In genomic region chrX:13689519-13690211, GRCh38 we compare ENCODE assay signal across 8 cellular contexts. TPM values are rescaled to one million over a fixed set of nuclear protein-coding genes. Genes with fewer than 3 reads are reported as not detected.
DNase-seq lines count a peak whose midpoint lies in the region; ATAC-seq and TF ChIP-seq lines count a peak whose summit lies in the region.

No MANE protein-coding gene starts in this region.

- no peaks in the 10 kb centered on the region for H3K36me3 ChIP-seq in cardiac muscle cell
- no peaks in the 10 kb centered on the region for H3K36me3 ChIP-seq in Peyer's patch
- no peaks in the 10 kb centered on the region for H3K36me3 ChIP-seq in endodermal cell (ENCODE audit: control insufficient read depth, insufficient read depth, low read length)

- H3K4me1 ChIP-seq in cardiac muscle cell (ENCODE audit: low read depth) (peaks cover 28% of the 10 kb centered on the region), Peyer's patch (peaks cover 0 to 24% (median 6%) of the 10 kb centered on the region in 4 donors), endodermal cell (ENCODE audit: control insufficient read depth, insufficient read depth, low read length) (no peaks in the 10 kb centered on the region)

- DNase-seq in cardiac muscle cell (ENCODE audit: low read depth in 1 of 2, low spot score in 1 of 2): peak; percentile 27 to 36
- DNase-seq in cardiac septum (ENCODE audit: low spot score): no peak
- DNase-seq in Peyer's patch: no peak
- DNase-seq in endodermal cell: no peak
- no peak for DNase-seq in natural killer cell treated with Interleukin-12 subunit alpha and Interleukin-12 subunit beta and Interleukin-15 and Interleukin-18, amount 100 ng/mL, for 72 hours (ENCODE audit: low spot score)
- DNase-seq in GM10248 (ENCODE audit: extremely low spot score): no peak

- peaks cover 19% of the 10 kb centered on the region for H3K4me1 Mint-ChIP-seq in endodermal cell
- peaks cover 43 to 57% of the 10 kb centered on the region in 2 donors for H3K4me1 Mint-ChIP-seq in natural killer cell treated with Interleukin-12 subunit alpha and Interleukin-12 subunit beta and Interleukin-15 and Interleukin-18, amount 100 ng/mL, for 72 hours (ENCODE audit: low read depth in 2 of 2)

- no peak for ATAC-seq in natural killer cell treated with Interleukin-12 subunit alpha and Interleukin-12 subunit beta and Interleukin-15 and Interleukin-18, amount 100 ng/mL, for 72 hours
- ATAC-seq in GM18511 (IDR thresholded peaks at IDR 0.05; ENCODE audit: unreplicated experiment): no peak
- no peak for ATAC-seq in GM21360 (IDR thresholded peaks at IDR 0.05; ENCODE audit: unreplicated experiment)

- H3K27ac Mint-ChIP-seq in endodermal cell: peak overlapping the region; percentile 90
- peak overlapping the region; percentile 90 to 91 for H3K27ac Mint-ChIP-seq in natural killer cell treated with Interleukin-12 subunit alpha and Interleukin-12 subunit beta and Interleukin-15 and Interleukin-18, amount 100 ng/mL, for 72 hours

- POLR2A ChIA-PET in GM10248 (lab: Yijun Ruan, JAX): interaction anchor here (0.9 kb wide), 1 partner anchor 8 kb away, joined by 3 read pairs; no protein-coding TSS in a partner anchor

- H3K9ac ChIP-seq in endodermal cell (ENCODE audit: extremely low read depth, low read length, poor library complexity, severe bottlenecking): peak overlapping the region; percentile 95

- peaks cover 52% of the 10 kb centered on the region for H3K9me3 Mint-ChIP-seq in endodermal cell
- H3K9me3 Mint-ChIP-seq in natural killer cell treated with Interleukin-12 subunit alpha and Interleukin-12 subunit beta and Interleukin-15 and Interleukin-18, amount 100 ng/mL, for 72 hours: no peaks in the 10 kb centered on the region

- CTCF ChIA-PET in GM10248 (lab: Yijun Ruan, JAX): interaction anchor here (1.1 kb wide), 1 partner anchor 743 kb away, joined by 3 read pairs; no protein-coding TSS in a partner anchor

- 0 to 1% methylated on average over 8 to 20 of the region's 26 CpGs for WGBS in endodermal cell (ENCODE audit: insufficient coverage in 1 of 2, insufficient read length in 1 of 2), 2 experiments

- intact Hi-C loops in cardiac septum (cut with DNase I): loop anchor here (5.0 kb wide), 1 partner anchor 37 kb away; the partner anchor contains the start of gene TCEANC

- H3K36me3 Mint-ChIP-seq in endodermal cell (ENCODE audit: low read depth): no peaks in the 10 kb centered on the region
- H3K36me3 Mint-ChIP-seq in natural killer cell treated with Interleukin-12 subunit alpha and Interleukin-12 subunit beta and Interleukin-15 and Interleukin-18, amount 100 ng/mL, for 72 hours: peaks cover 17% of the 10 kb centered on the region

- peaks cover 3% of the 10 kb centered on the region for H3K27me3 ChIP-seq in cardiac muscle cell
- no peaks in the 10 kb centered on the region for H3K27me3 ChIP-seq in Peyer's patch
- peaks cover 17% of the 10 kb centered on the region for H3K27me3 ChIP-seq in endodermal cell (ENCODE audit: control insufficient read depth, insufficient read depth, low read length, poor library complexity, severe bottlenecking)

- no peak for TF ChIP-seq POLR2A in Peyer's patch (IDR thresholded peaks at IDR 0.05)

- peaks cover 18% of the 10 kb centered on the region for H3K27me3 Mint-ChIP-seq in endodermal cell (ENCODE audit: insufficient read depth)
- peaks cover 0 to 12% of the 10 kb centered on the region in 2 donors for H3K27me3 Mint-ChIP-seq in natural killer cell treated with Interleukin-12 subunit alpha and Interleukin-12 subunit beta and Interleukin-15 and Interleukin-18, amount 100 ng/mL, for 72 hours

- no peaks in the 10 kb centered on the region for H3K9me3 ChIP-seq in cardiac muscle cell (ENCODE audit: low read depth)
- no peaks in the 10 kb centered on the region for H3K9me3 ChIP-seq in Peyer's patch
- no peaks in the 10 kb centered on the region for H3K9me3 ChIP-seq in endodermal cell (ENCODE audit: control insufficient read depth, low read length)

- H3K4me3 ChIP-seq in cardiac muscle cell: peak overlapping the region; percentile 64
- H3K4me3 ChIP-seq in Peyer's patch: peak overlapping the region; percentile 65 to 92 (median 79)
- H3K4me3 ChIP-seq in endodermal cell (ENCODE audit: low read length): peak overlapping the region; percentile 91

- TF ChIP-seq CTCF in cardiac muscle cell (IDR thresholded peaks at IDR 0.05; ENCODE audit: low read depth, low read length) (no peak), Peyer's patch (IDR thresholded peaks at IDR 0.05) (no peak), endodermal cell (conservative IDR thresholded peaks at IDR 0.05) (no peak), GM10248 (IDR thresholded peaks at IDR 0.05; ENCODE audit: control extremely low read depth, extremely low read depth, low read depth, missing control alignments) (no peak)

- peak overlapping the region; percentile 86 for H3K4me3 Mint-ChIP-seq in endodermal cell
- H3K4me3 Mint-ChIP-seq in natural killer cell treated with Interleukin-12 subunit alpha and Interleukin-12 subunit beta and Interleukin-15 and Interleukin-18, amount 100 ng/mL, for 72 hours: peak overlapping the region; percentile 91

- peak overlapping the region; percentile 96 for H3K27ac ChIP-seq in cardiac muscle cell
- H3K27ac ChIP-seq in Peyer's patch: peak overlapping the region; percentile 86 to 97 (median 91)
- peak overlapping the region; percentile 80 for H3K27ac ChIP-seq in endodermal cell (ENCODE audit: low read depth, low read length)

RNA-seq across cellular contexts. Expression of gene RAB9A, which starts 0.7 kb away (rescaled TPM):
- 33.7 and 34.8 TPM in 2 replicates for total RNA-seq in cardiac muscle cell
- polyA plus RNA-seq in cardiac muscle cell: 36.3 and 56.6 TPM in 2 replicates
- 28.2 TPM for total RNA-seq in cardiac septum
- 10 to 100 TPM in 3 of 4 donors, 1 to 10 TPM in 1; 8.9 to 56.9 (median 12.8) TPM for total RNA-seq in Peyer's patch
- total RNA-seq in endodermal cell: 10 to 100 TPM; 22.3 to 28.0 TPM
- 27.5 TPM for polyA plus RNA-seq in endodermal cell (2013, experiment 1 of 2)
- 24.1 TPM for polyA plus RNA-seq in endodermal cell (2013, experiment 2 of 2)
- 10 to 100 TPM; 27.7 to 73.6 TPM for total RNA-seq in natural killer cell treated with Interleukin-12 subunit alpha and Interleukin-12 subunit beta and Interleukin-15 and Interleukin-18, amount 100 ng/mL, for 72 hours

RNA-seq across cellular contexts. Expression of gene TCEANC, which starts 36.7 kb away (rescaled TPM):
- 2.9 and 6.9 TPM in 2 replicates for total RNA-seq in cardiac muscle cell
- 3.5 and 4.7 TPM in 2 replicates for polyA plus RNA-seq in cardiac muscle cell
- 6.4 TPM for total RNA-seq in cardiac septum
- total RNA-seq in Peyer's patch: 1 to 10 TPM; 2.8 to 9.1 (median 5.8) TPM
- 1 to 10 TPM; 1.8 to 3.6 TPM for total RNA-seq in endodermal cell
- 2.6 TPM for polyA plus RNA-seq in endodermal cell (2013, experiment 1 of 2)
- polyA plus RNA-seq in endodermal cell (2013, experiment 2 of 2): 4.0 TPM
- 1 to 10 TPM; 2.8 to 4.2 TPM for total RNA-seq in natural killer cell treated with Interleukin-12 subunit alpha and Interleukin-12 subunit beta and Interleukin-15 and Interleukin-18, amount 100 ng/mL, for 72 hours

RNA-seq across cellular contexts. Expression of gene TRAPPC2, which starts 44.8 kb away (rescaled TPM):
- total RNA-seq in cardiac muscle cell (22.4 and 25.2 TPM in 2 replicates), cardiac septum (9.9 TPM), Peyer's patch (10 to 100 TPM; 13.3 to 23.6 (median 18.8) TPM), endodermal cell (10 to 100 TPM; 12.8 to 14.7 TPM)
- 27.9 and 35.1 TPM in 2 replicates for polyA plus RNA-seq in cardiac muscle cell
- polyA plus RNA-seq in endodermal cell (2013, experiment 1 of 2): 16.2 TPM
- polyA plus RNA-seq in endodermal cell (2013, experiment 2 of 2): 13.9 TPM
- 10 to 100 TPM; 27.5 to 32.0 TPM for total RNA-seq in natural killer cell treated with Interleukin-12 subunit alpha and Interleukin-12 subunit beta and Interleukin-15 and Interleukin-18, amount 100 ng/mL, for 72 hours

RNA-seq across cellular contexts. Expression of gene OFD1, which starts 44.9 kb away (rescaled TPM):
- total RNA-seq in cardiac muscle cell: 45.0 and 46.6 TPM in 2 replicates
- polyA plus RNA-seq in cardiac muscle cell: 48.0 and 69.7 TPM in 2 replicates
- 12.8 TPM for total RNA-seq in cardiac septum
- total RNA-seq in Peyer's patch: 100 to 1,000 TPM in 1 of 4 donors, 10 to 100 TPM in 3; 20.8 to 135 (median 49.4) TPM
- total RNA-seq in endodermal cell: 10 to 100 TPM; 25.9 to 29.7 TPM
- polyA plus RNA-seq in endodermal cell (2013, experiment 1 of 2): 23.3 TPM
- polyA plus RNA-seq in endodermal cell (2013, experiment 2 of 2): 23.1 TPM
- 10 to 100 TPM; 39.1 to 46.1 TPM for total RNA-seq in natural killer cell treated with Interleukin-12 subunit alpha and Interleukin-12 subunit beta and Interleukin-15 and Interleukin-18, amount 100 ng/mL, for 72 hours

Comparison
In these comparisons a context has a peak if more than half of its experiments do, and no peak if none do; other contexts are left out.
1. DNase-seq: peak in cardiac muscle cell (2 of 2); none in cardiac septum (single experiment), Peyer's patch (0 of 3), endodermal cell (single experiment), natural killer cell treated with Interleukin-12 subunit alpha and Interleukin-12 subunit beta and Interleukin-15 and Interleukin-18, amount 100 ng/mL, for 72 hours (single experiment) and GM10248 (single experiment).
2. Peak in every context shown above with its lines, with median percentiles within 50 percentile points of each other: H3K27ac ChIP-seq and H3K4me3 ChIP-seq.